Comparison of ENCODE assay signal across 16 cellular contexts in genomic region chr7:38296059-38296857, GRCh38.
DNase-seq lines count a peak whose midpoint lies in the region; ATAC-seq and FAIRE-seq lines count a peak whose summit lies in the region.
"Had no signal": no experiment of that assay in that cellular context is flagged by ENCODE, and none has a peak within 500 bp of the region (broad histone marks: within the 10 kb centered on the region; RNA-seq: fewer than 3 reads in every experiment).

No MANE protein-coding gene starts in this region.

- H3K4me3 ChIP-seq in BLaER1 treated with 17β-estradiol and CSF1 and Interleukin-3, amounts not matched to agents 10 nM and 100 nM = no peak overlapping the region
- H3K4me3 ChIP-seq: HAP-1 had no signal

- no peaks in the 10 kb centered on the region for H4K20me1 ChIP-seq in BLaER1 treated with 17β-estradiol and CSF1 and Interleukin-3, amounts not matched to agents 10 nM and 100 nM

- no peak overlapping the region for H3K27ac ChIP-seq in BLaER1 treated with 17β-estradiol and CSF1 and Interleukin-3, amounts not matched to agents 10 nM and 100 nM

- peaks cover 0 to 29% (median 16%) of the 10 kb centered on the region in 10 experiments; a peak in 14 of 20 replicates for H3K4me1 ChIP-seq in BLaER1 treated with 17β-estradiol and CSF1 and Interleukin-3, amounts not matched to agents 10 nM and 100 nM
- H3K4me1 ChIP-seq: HAP-1 had no signal

- DNase-seq in activated naive CD4-positive, alpha-beta T cell treated with anti-CD3 and anti-CD28 coated beads, Interleukin-2, amount 50 U/mL, for 72 hours (ENCODE audit: low spot score in 2 of 2) = no peak
- no peak for DNase-seq in urothelium cell line (ENCODE audit: low spot score)
- no peak for DNase-seq in stimulated activated CD4-positive, alpha-beta T cell treated with anti-CD3 and anti-CD28 coated beads, Interleukin-2, amount 100 ng/mL, for 48 hours
- DNase-seq: CD8-positive, alpha-beta T cell; KBM-7; NCI-H1105 treated with DMSO at 0.1 percent for 48 hours; NCI-H446 treated with DMSO at 0.1 percent for 48 hours; nucleus accumbens; T-cell had no signal

- peak overlapping the region in 9 of 11 experiments; percentile 10 to 53 (median 38); a peak in 16 of 22 replicates for H3K4me2 ChIP-seq in BLaER1 treated with 17β-estradiol and CSF1 and Interleukin-3, amounts not matched to agents 10 nM and 100 nM

- ATAC-seq in GM19397 (IDR thresholded peaks at IDR 0.05; ENCODE audit: unreplicated experiment) = peak; percentile 64
- ATAC-seq in HG02571 (IDR thresholded peaks at IDR 0.05; ENCODE audit: unreplicated experiment) = peak; percentile 61
- ATAC-seq in HG03378 (IDR thresholded peaks at IDR 0.05; ENCODE audit: unreplicated experiment) = peak; percentile 64
- ATAC-seq in GM19023 (IDR thresholded peaks at IDR 0.05; ENCODE audit: unreplicated experiment) = no peak
- no peak for ATAC-seq in activated naive CD4-positive, alpha-beta T cell treated with anti-CD3 and anti-CD28 coated beads, Interleukin-2, amount 50 U/mL, for 72 hours
- ATAC-seq: CD8-positive, alpha-beta T cell; T-cell had no signal

- no peaks in the 10 kb centered on the region for H3K9me3 ChIP-seq in BLaER1 treated with 17β-estradiol and CSF1 and Interleukin-3, amounts not matched to agents 10 nM and 100 nM (replicated peaks in 1 of 11)
- H3K9me3 ChIP-seq: HAP-1 had no signal

- H3K27ac Mint-ChIP-seq in activated naive CD4-positive, alpha-beta T cell treated with anti-CD3 and anti-CD28 coated beads, Interleukin-2, amount 50 U/mL, for 72 hours = no peak overlapping the region
- H3K27ac Mint-ChIP-seq: activated naive CD8-positive, alpha-beta T cell; CD8-positive, alpha-beta T cell; T-cell had no signal

- H3K9me3 Mint-ChIP-seq in activated naive CD4-positive, alpha-beta T cell treated with anti-CD3 and anti-CD28 coated beads, Interleukin-2, amount 50 U/mL, for 72 hours = no peaks in the 10 kb centered on the region
- H3K9me3 Mint-ChIP-seq: CD8-positive, alpha-beta T cell; T-cell had no signal

- no peaks in the 10 kb centered on the region for H3K36me3 ChIP-seq in BLaER1 treated with 17β-estradiol and CSF1 and Interleukin-3, amounts not matched to agents 10 nM and 100 nM
- H3K36me3 ChIP-seq: HAP-1 had no signal

- no peak overlapping the region for H3K9ac ChIP-seq in BLaER1 treated with 17β-estradiol and CSF1 and Interleukin-3, amounts not matched to agents 10 nM and 100 nM

- H3K27me3 ChIP-seq in BLaER1 treated with 17β-estradiol and CSF1 and Interleukin-3, amounts not matched to agents 10 nM and 100 nM = no peaks in the 10 kb centered on the region

- H3K36me3 Mint-ChIP-seq in activated naive CD4-positive, alpha-beta T cell treated with anti-CD3 and anti-CD28 coated beads, Interleukin-2, amount 50 U/mL, for 72 hours = no peaks in the 10 kb centered on the region
- H3K36me3 Mint-ChIP-seq: activated naive CD8-positive, alpha-beta T cell; CD8-positive, alpha-beta T cell; T-cell had no signal

- FAIRE-seq in urothelium cell line (lab: Jason Lieb, UNC) = no peak

Comparison
In these comparisons a context has a peak if more than half of its experiments do, and no peak if none do; other contexts are left out.
1. ATAC-seq: peak in GM19397 (single experiment), HG02571 (single experiment) and HG03378 (single experiment); none in GM19023 (single experiment) and activated naive CD4-positive, alpha-beta T cell treated with anti-CD3 and anti-CD28 coated beads, Interleukin-2, amount 50 U/mL, for 72 hours (0 of 2).